1 cellular context compared by ENCODE assay signal in genomic region chr22:49964136-49964492, GRCh38.
TF ChIP-seq lines count a peak whose summit lies in the region.

No MANE protein-coding gene starts in this region.

TF ChIP-seq in GM23338, 12 proteins besides CTCF, POLR2A, EP300 and RAD21 (continued from another document):
- TF ChIP-seq, protein P1, sequence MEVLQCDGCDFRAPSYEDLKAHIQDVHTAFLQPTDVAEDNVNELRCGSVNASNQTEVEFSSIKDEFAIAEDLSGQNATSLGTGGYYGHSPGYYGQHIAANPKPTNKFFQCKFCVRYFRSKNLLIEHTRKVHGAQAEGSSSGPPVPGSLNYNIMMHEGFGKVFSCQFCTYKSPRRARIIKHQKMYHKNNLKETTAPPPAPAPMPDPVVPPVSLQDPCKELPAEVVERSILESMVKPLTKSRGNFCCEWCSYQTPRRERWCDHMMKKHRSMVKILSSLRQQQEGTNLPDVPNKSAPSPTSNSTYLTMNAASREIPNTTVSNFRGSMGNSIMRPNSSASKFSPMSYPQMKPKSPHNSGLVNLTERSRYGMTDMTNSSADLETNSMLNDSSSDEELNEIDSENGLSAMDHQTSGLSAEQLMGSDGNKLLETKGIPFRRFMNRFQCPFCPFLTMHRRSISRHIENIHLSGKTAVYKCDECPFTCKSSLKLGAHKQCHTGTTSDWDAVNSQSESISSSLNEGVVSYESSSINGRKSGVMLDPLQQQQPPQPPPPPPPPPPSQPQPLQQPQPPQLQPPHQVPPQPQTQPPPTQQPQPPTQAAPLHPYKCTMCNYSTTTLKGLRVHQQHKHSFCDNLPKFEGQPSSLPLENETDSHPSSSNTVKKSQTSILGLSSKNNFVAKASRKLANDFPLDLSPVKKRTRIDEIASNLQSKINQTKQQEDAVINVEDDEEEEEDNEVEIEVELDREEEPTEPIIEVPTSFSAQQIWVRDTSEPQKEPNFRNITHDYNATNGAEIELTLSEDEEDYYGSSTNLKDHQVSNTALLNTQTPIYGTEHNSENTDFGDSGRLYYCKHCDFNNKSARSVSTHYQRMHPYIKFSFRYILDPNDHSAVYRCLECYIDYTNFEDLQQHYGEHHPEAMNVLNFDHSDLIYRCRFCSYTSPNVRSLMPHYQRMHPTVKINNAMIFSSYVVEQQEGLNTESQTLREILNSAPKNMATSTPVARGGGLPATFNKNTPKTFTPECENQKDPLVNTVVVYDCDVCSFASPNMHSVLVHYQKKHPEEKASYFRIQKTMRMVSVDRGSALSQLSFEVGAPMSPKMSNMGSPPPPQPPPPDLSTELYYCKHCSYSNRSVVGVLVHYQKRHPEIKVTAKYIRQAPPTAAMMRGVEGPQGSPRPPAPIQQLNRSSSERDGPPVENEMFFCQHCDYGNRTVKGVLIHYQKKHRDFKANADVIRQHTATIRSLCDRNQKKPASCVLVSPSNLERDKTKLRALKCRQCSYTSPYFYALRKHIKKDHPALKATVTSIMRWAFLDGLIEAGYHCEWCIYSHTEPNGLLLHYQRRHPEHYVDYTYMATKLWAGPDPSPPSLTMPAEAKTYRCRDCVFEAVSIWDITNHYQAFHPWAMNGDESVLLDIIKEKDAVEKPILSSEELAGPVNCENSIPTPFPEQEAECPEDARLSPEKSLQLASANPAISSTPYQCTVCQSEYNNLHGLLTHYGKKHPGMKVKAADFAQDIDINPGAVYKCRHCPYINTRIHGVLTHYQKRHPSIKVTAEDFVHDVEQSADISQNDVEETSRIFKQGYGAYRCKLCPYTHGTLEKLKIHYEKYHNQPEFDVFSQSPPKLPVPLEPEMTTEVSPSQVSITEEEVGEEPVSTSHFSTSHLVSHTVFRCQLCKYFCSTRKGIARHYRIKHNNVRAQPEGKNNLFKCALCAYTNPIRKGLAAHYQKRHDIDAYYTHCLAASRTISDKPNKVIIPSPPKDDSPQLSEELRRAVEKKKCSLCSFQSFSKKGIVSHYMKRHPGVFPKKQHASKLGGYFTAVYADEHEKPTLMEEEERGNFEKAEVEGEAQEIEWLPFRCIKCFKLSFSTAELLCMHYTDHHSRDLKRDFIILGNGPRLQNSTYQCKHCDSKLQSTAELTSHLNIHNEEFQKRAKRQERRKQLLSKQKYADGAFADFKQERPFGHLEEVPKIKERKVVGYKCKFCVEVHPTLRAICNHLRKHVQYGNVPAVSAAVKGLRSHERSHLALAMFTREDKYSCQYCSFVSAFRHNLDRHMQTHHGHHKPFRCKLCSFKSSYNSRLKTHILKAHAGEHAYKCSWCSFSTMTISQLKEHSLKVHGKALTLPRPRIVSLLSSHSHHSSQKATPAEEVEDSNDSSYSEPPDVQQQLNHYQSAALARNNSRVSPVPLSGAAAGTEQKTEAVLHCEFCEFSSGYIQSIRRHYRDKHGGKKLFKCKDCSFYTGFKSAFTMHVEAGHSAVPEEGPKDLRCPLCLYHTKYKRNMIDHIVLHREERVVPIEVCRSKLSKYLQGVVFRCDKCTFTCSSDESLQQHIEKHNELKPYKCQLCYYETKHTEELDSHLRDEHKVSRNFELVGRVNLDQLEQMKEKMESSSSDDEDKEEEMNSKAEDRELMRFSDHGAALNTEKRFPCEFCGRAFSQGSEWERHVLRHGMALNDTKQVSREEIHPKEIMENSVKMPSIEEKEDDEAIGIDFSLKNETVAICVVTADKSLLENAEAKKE (CRISPR knock-in tag; IDR thresholded peaks at IDR 0.05): no peak
- TF ChIP-seq JUNB (IDR thresholded peaks at IDR 0.05; ENCODE audit: unreplicated experiment): no peak
- no peak for TF ChIP-seq STAT1 (IDR thresholded peaks at IDR 0.05; ENCODE audit: unreplicated experiment)
- no peak for TF ChIP-seq NANOG (IDR thresholded peaks at IDR 0.05; ENCODE audit: borderline replicate concordance)
- no peak for TF ChIP-seq REST (IDR thresholded peaks at IDR 0.05; ENCODE audit: unreplicated experiment)
